In genomic region chr22:22922092-22922953, GRCh38 we compare ENCODE assay signal across 12 cellular contexts. TPM values are rescaled to one million over a fixed set of nuclear protein-coding genes. Genes with fewer than 3 reads are reported as not detected.
DNase-seq lines count a peak whose midpoint lies in the region; ATAC-seq and TF ChIP-seq lines count a peak whose summit lies in the region.
"Not testable (repeated sequence)": the region's sequence is repeated elsewhere in the genome, so short reads cannot be mapped to it uniquely, and the experiment has no call there.
"Had no signal": no experiment of that assay in that cellular context is flagged by ENCODE, and none has a peak within 500 bp of the region (broad histone marks: within the 10 kb centered on the region; RNA-seq: fewer than 3 reads in every experiment).

No MANE protein-coding gene starts in this region.

- not testable (repeated sequence) for H3K79me2 ChIP-seq in DOHH2 (ENCODE audit: control insufficient read depth, low read length); SU-DHL-6 (ENCODE audit: insufficient read depth, low read length)

- H3K27me3 Mint-ChIP-seq in central memory CD8-positive, alpha-beta T cell; stimulated activated memory B cell treated with anti-CD40 and anti-IgM and Interleukin-4, amounts not matched to agents 10 μg/mL and 1 μg/mL and 100 μg/mL, for 72 hours: not testable (repeated sequence)

- not testable (repeated sequence) for H3K9me3 Mint-ChIP-seq in central memory CD8-positive, alpha-beta T cell; stimulated activated memory B cell treated with anti-CD40 and anti-IgM and Interleukin-4, amounts not matched to agents 10 μg/mL and 1 μg/mL and 100 μg/mL, for 72 hours

- H3K4me3 ChIP-seq in DOHH2 (ENCODE audit: low read length); HEK293 (ENCODE audit: low read depth, low read length); SU-DHL-6 (ENCODE audit: insufficient read depth, low read length, poor library complexity, severe bottlenecking): not testable (repeated sequence)

- CTCF ChIA-PET in HEK293 (lab: Yijun Ruan, JAX) = interaction anchor here (0.5 kb wide), 1 partner anchor 174 kb away, joined by 3 read pairs; no protein-coding TSS in a partner anchor

- not testable (repeated sequence) for ATAC-seq in central memory CD8-positive, alpha-beta T cell (replicated peaks; ENCODE audit: extremely low read depth, poor library complexity, severe bottlenecking); left ventricle myocardium superior
- peak; percentile 3 for ATAC-seq in stimulated activated memory B cell treated with anti-CD40 and anti-IgM and Interleukin-4, amounts not matched to agents 10 μg/mL and 1 μg/mL and 100 μg/mL, for 72 hours

- H3K27me3 ChIP-seq in DOHH2 (ENCODE audit: control insufficient read depth, low read length); SU-DHL-6 (ENCODE audit: low read length): not testable (repeated sequence)

- H3K4me3 Mint-ChIP-seq in central memory CD8-positive, alpha-beta T cell; stimulated activated memory B cell treated with anti-CD40 and anti-IgM and Interleukin-4, amounts not matched to agents 10 μg/mL and 1 μg/mL and 100 μg/mL, for 72 hours: not testable (repeated sequence)

- not testable (repeated sequence) for DNase-seq in central memory CD8-positive, alpha-beta T cell (ENCODE audit: low spot score in 2 of 2)
- DNase-seq in left ventricle myocardium superior = peak; percentile 3

- H3K9me2 ChIP-seq in DOHH2 (replicated peaks; ENCODE audit: control insufficient read depth, low read length); SU-DHL-6 (replicated peaks; ENCODE audit: insufficient read depth, low read length): not testable (repeated sequence)

- not testable (repeated sequence) for H4K20me1 ChIP-seq in DOHH2 (ENCODE audit: control insufficient read depth, insufficient read depth, low read depth, low read length); SU-DHL-6 (ENCODE audit: low read depth, low read length)

- H3K36me3 Mint-ChIP-seq in central memory CD8-positive, alpha-beta T cell (ENCODE audit: insufficient read depth); stimulated activated memory B cell treated with anti-CD40 and anti-IgM and Interleukin-4, amounts not matched to agents 10 μg/mL and 1 μg/mL and 100 μg/mL, for 72 hours: not testable (repeated sequence)

- H3K4me1 Mint-ChIP-seq in central memory CD8-positive, alpha-beta T cell = not testable (repeated sequence)
- H3K4me1 Mint-ChIP-seq in stimulated activated memory B cell treated with anti-CD40 and anti-IgM and Interleukin-4, amounts not matched to agents 10 μg/mL and 1 μg/mL and 100 μg/mL, for 72 hours = peaks cover 80% of the 10 kb centered on the region

- not testable (repeated sequence) for H2AFZ ChIP-seq in SU-DHL-6 (ENCODE audit: low read depth, low read length, severe bottlenecking)

- not testable (repeated sequence) for H3K9ac ChIP-seq in SU-DHL-6 (ENCODE audit: low read length)

- peaks cover 23% of the 10 kb centered on the region for H3F3A ChIP-seq in DOHH2 (ENCODE audit: control insufficient read depth, insufficient read depth)
- H3F3A ChIP-seq in SU-DHL-6 (ENCODE audit: insufficient read depth) = peaks cover 14% of the 10 kb centered on the region

- H3K4me1 ChIP-seq in DOHH2 (ENCODE audit: control insufficient read depth, low read length) = peaks cover 90% of the 10 kb centered on the region
- not testable (repeated sequence) for H3K4me1 ChIP-seq in HEK293 (ENCODE audit: control insufficient read depth, insufficient read depth, low read length)

- H3K27ac ChIP-seq in DOHH2 (ENCODE audit: low read depth, low read length) = peak overlapping the region; percentile 98
- H3K27ac ChIP-seq in HEK293 (ENCODE audit: extremely low read depth, low read depth, low read length) = not testable (repeated sequence)
- 0 out of 2 replicates have a peak overlapping the region, but pooled peaks have one; percentile 3 for H3K27ac ChIP-seq in SU-DHL-6 (ENCODE audit: low read depth, low read length)

- H3K36me3 ChIP-seq in DOHH2 (ENCODE audit: control insufficient read depth, low read length); HEK293 (ENCODE audit: control insufficient read depth in 2 of 2, insufficient read depth in 1 of 2, low read length in 2 of 2); SU-DHL-6 (ENCODE audit: low read length): not testable (repeated sequence)

- H3K27ac Mint-ChIP-seq in central memory CD8-positive, alpha-beta T cell (ENCODE audit: low read depth) = peak overlapping the region; percentile 19
- H3K27ac Mint-ChIP-seq in stimulated activated memory B cell treated with anti-CD40 and anti-IgM and Interleukin-4, amounts not matched to agents 10 μg/mL and 1 μg/mL and 100 μg/mL, for 72 hours = peak overlapping the region; percentile 9

- TF ChIP-seq CTCF in DOHH2 (IDR thresholded peaks at IDR 0.05; ENCODE audit: low read depth, low read length, poor library complexity, severe bottlenecking); HEK293 (tag by site-specific recombination; IDR thresholded peaks at IDR 0.05); SU-DHL-6 (IDR thresholded peaks at IDR 0.05; ENCODE audit: insufficient read depth, low read length, poor library complexity, severe bottlenecking): not testable (repeated sequence)

- peak overlapping the region; percentile 45 for H3K4me2 ChIP-seq in DOHH2 (ENCODE audit: low read length)
- H3K4me2 ChIP-seq in SU-DHL-6 (ENCODE audit: low read depth, low read length, poor library complexity, severe bottlenecking) = not testable (repeated sequence)

- POLR2A ChIA-PET in HEK293 (lab: Yijun Ruan, JAX) = not testable (repeated sequence)

- not testable (repeated sequence) for H3K9me3 ChIP-seq in DOHH2 (ENCODE audit: control insufficient read depth, insufficient read depth, low read length); HEK293 (ENCODE audit: control insufficient read depth, insufficient read depth, low read depth, low read length); SU-DHL-6 (ENCODE audit: insufficient read depth, low read length)

- intact Hi-C loops in left ventricle myocardium superior (cut with micrococcal nuclease) = not testable (repeated sequence)

TF ChIP-seq in HEK293, 187 proteins besides CTCF, POLR2A, EP300 and RAD21:
- peak; percentile 57 for TF ChIP-seq GLIS1 (tag by site-specific recombination; IDR thresholded peaks at IDR 0.05)
TF ChIP-seq in HEK293: peak in this region for 1; not testable (repeated sequence) for 186.

RNA-seq across cellular contexts. Expression of gene IGLL5, which starts 34.7 kb away (rescaled TPM):
- 0.92 TPM for total RNA-seq in left ventricle myocardium superior
- total RNA-seq: Calu3, G401, GM12878, GM23338, HFFc6, HT1080 had no signal
